Comparison of ENCODE assay signal across 10 cellular contexts in the genomic region with DNA sequence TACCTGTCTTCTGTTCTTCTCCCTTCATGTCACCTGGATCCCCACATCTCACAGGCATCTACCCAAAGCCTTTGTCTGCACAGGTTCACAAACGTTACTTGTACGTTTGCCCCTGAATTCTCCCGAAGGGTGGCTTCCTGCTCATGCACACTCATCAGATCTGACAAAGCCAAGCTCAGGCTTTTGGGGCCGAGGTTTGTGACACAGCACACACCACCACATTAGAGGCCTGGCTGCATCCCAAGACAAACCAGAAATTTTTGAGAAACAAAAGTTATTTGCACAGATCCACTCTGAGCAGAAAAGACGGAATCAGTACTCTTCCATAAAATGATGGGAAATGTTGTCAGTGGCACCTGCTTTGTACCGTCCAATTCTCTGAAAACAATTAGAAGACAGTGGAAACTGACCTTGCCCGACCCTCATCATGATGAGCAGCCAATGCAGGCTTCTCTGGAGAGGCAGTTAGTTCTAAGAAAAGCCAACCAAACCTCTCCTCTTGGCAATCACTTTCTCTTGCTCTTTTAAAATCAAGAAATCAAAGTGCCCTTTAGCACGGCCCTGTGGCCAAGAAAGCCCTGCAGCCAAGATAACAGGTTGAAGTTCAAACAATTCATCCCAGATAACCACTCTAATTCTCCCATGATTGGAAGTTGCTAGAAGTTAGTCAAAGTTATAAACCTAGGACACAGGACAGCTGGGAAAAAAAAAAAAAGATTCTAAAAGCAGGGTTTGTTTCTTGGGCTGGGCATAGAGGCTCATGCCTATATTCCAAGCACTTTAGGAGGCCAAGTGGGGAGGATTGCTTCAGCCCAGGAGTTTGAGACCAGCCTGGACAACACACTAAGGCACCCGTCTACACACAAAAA. TPM values are rescaled to one million over a fixed set of nuclear protein-coding genes. Genes with fewer than 3 reads are reported as not detected.
DNase-seq lines count a peak whose midpoint lies in the region; ATAC-seq, FAIRE-seq and TF ChIP-seq lines count a peak whose summit lies in the region.
"Had no signal": no experiment of that assay in that cellular context is flagged by ENCODE, and none has a peak within 500 bp of the region (broad histone marks: within the 10 kb centered on the region; RNA-seq: fewer than 3 reads in every experiment).

No MANE protein-coding gene starts in this region.

- H3K36me3 ChIP-seq in BLaER1 treated with 17β-estradiol and CSF1 and Interleukin-3, amounts not matched to agents 10 nM and 100 nM: peaks cover 0 to 14% (median 0%) of the 10 kb centered on the region in 11 experiments; a peak in 5 of 22 replicates
- H3K36me3 ChIP-seq in endothelial cell of umbilical vein (ENCODE audit: control insufficient read depth in 2 of 2, extremely low read depth in 1 of 2, insufficient read depth in 2 of 2, low read length in 2 of 2): peaks cover 0 to 8% of the 10 kb centered on the region in 2 experiments
- H3K36me3 ChIP-seq in parathyroid adenoma (ENCODE audit: control insufficient read depth, insufficient read depth, low read length): no peaks in the 10 kb centered on the region

- no peak for ATAC-seq in WTC11
- ATAC-seq in HG02678 (IDR thresholded peaks at IDR 0.05; ENCODE audit: unreplicated experiment): no peak

- peak overlapping the region; percentile 21 to 86 (median 71); a peak in 20 of 22 replicates for H3K4me2 ChIP-seq in BLaER1 treated with 17β-estradiol and CSF1 and Interleukin-3, amounts not matched to agents 10 nM and 100 nM
- H3K4me2 ChIP-seq in endothelial cell of umbilical vein (ENCODE audit: insufficient read depth, low read length) (no peak overlapping the region), parathyroid adenoma (ENCODE audit: low read length) (no peak overlapping the region)

- no peak for TF ChIP-seq POLR2A in endothelial cell of umbilical vein (IDR thresholded peaks at IDR 0.05; ENCODE audit: low read depth, low read length)

- H3K4me3 Mint-ChIP-seq in WTC11: no peak overlapping the region

- H2AFZ ChIP-seq in endothelial cell of umbilical vein (ENCODE audit: low read depth, low read length) (no peak overlapping the region), parathyroid adenoma (no peak overlapping the region)

- H3K79me2 ChIP-seq in endothelial cell of umbilical vein (ENCODE audit: control insufficient read depth, insufficient read depth, low read length) (peaks cover 2% of the 10 kb centered on the region), parathyroid adenoma (peaks cover 17% of the 10 kb centered on the region)

- peaks cover 31 to 51% (median 36%) of the 10 kb centered on the region in 10 experiments for H3K4me1 ChIP-seq in BLaER1 treated with 17β-estradiol and CSF1 and Interleukin-3, amounts not matched to agents 10 nM and 100 nM
- H3K4me1 ChIP-seq in endothelial cell of umbilical vein (ENCODE audit: control insufficient read depth, extremely low read depth, insufficient read depth, low read length) (peaks cover 35% of the 10 kb centered on the region), parathyroid adenoma (peaks cover 19% of the 10 kb centered on the region)

- no peak overlapping the region; a peak in 1 of 22 replicates for H3K27ac ChIP-seq in BLaER1 treated with 17β-estradiol and CSF1 and Interleukin-3, amounts not matched to agents 10 nM and 100 nM
- H3K27ac ChIP-seq in endothelial cell of umbilical vein (ENCODE audit: insufficient read depth, low read depth, low read length) (peak overlapping the region; percentile 50), parathyroid adenoma (peak overlapping the region; percentile 15), caudate nucleus (ENCODE audit: low read depth, low read length) (no peak overlapping the region)

- no peaks in the 10 kb centered on the region for H3K9me3 Mint-ChIP-seq in WTC11

- peaks cover 9% of the 10 kb centered on the region for H3K36me3 Mint-ChIP-seq in WTC11

- no TSS peak for BruUV-seq in endothelial cell of umbilical vein (replicated peaks; lab: Mats Ljungman, UMichigan)

- H3K27me3 ChIP-seq in BLaER1 treated with 17β-estradiol and CSF1 and Interleukin-3, amounts not matched to agents 10 nM and 100 nM: no peaks in the 10 kb centered on the region
- H3K27me3 ChIP-seq in endothelial cell of umbilical vein (ENCODE audit: control insufficient read depth in 2 of 2, insufficient read depth in 2 of 2, low read length in 2 of 2): no peaks in the 10 kb centered on the region
- H3K27me3 ChIP-seq in parathyroid adenoma (ENCODE audit: control insufficient read depth, insufficient read depth, low read length): no peaks in the 10 kb centered on the region

- H3K27me3 Mint-ChIP-seq in WTC11 (ENCODE audit: low read depth): no peaks in the 10 kb centered on the region

- intact Hi-C loops in endothelial cell of umbilical vein (cut with micrococcal nuclease): loop anchor here (1.0 kb wide), 1 partner anchor 11 kb away; no protein-coding TSS in a partner anchor

- DNase-seq in WTC11 (ENCODE audit: low spot score) (no peak), endothelial cell of umbilical vein (ENCODE audit: low read depth, low spot score) (peak; percentile 45), ureter (ENCODE audit: low spot score) (no peak), caudate nucleus (lab: John Stamatoyannopoulos, UW) (no peak), GM19240 (ENCODE audit: insufficient read length, low spot score) (no peak)
- DNase-seq: NCI-H1930 had no signal

- peaks cover 35% of the 10 kb centered on the region for H3K4me1 Mint-ChIP-seq in WTC11

- H3K9me1 ChIP-seq in endothelial cell of umbilical vein (replicated peaks; ENCODE audit: control insufficient read depth, extremely low read depth, insufficient read depth, low read length): no peaks in the 10 kb centered on the region

- no peak overlapping the region for H3K4me3 ChIP-seq in BLaER1 treated with 17β-estradiol and CSF1 and Interleukin-3, amounts not matched to agents 10 nM and 100 nM
- H3K4me3 ChIP-seq in endothelial cell of umbilical vein (replicated peaks in 1 of 3; ENCODE audit: insufficient read depth in 1 of 3, low read depth in 1 of 3, low read length in 3 of 3) (no peak overlapping the region), parathyroid adenoma (ENCODE audit: low read depth, low read length) (no peak overlapping the region)

- peaks cover 0 to 8% (median 0%) of the 10 kb centered on the region in 11 experiments; a peak in 2 of 22 replicates for H4K20me1 ChIP-seq in BLaER1 treated with 17β-estradiol and CSF1 and Interleukin-3, amounts not matched to agents 10 nM and 100 nM
- no peaks in the 10 kb centered on the region for H4K20me1 ChIP-seq in endothelial cell of umbilical vein (replicated peaks; ENCODE audit: control insufficient read depth, extremely low read depth, insufficient read depth, low read length)

- POLR2A ChIA-PET in WTC11 (lab: Charles Lee): no interaction called here
- POLR2A ChIA-PET in endothelial cell of umbilical vein (lab: Charles Lee): no interaction called here

- dilution Hi-C loops in endothelial cell of umbilical vein (cut with MboI; ENCODE audit: extremely low pct_ligation_motif_present, low sequenced_read_pairs): no loop called here

- H3K9ac ChIP-seq in BLaER1 treated with 17β-estradiol and CSF1 and Interleukin-3, amounts not matched to agents 10 nM and 100 nM: no peak overlapping the region
- H3K9ac ChIP-seq in endothelial cell of umbilical vein (replicated peaks; ENCODE audit: extremely low read depth, insufficient read depth, low read length): no peak overlapping the region
- H3K9ac ChIP-seq in parathyroid adenoma: no peak overlapping the region

- TF ChIP-seq CTCF in WTC11 (IDR thresholded peaks at IDR 0.05): no peak
- no peak for TF ChIP-seq CTCF in endothelial cell of umbilical vein (IDR thresholded peaks at IDR 0.05; ENCODE audit: extremely low read depth in 1 of 2, insufficient read depth in 1 of 2, low read depth in 1 of 2, low read length in 2 of 2)
- TF ChIP-seq CTCF in parathyroid adenoma (IDR thresholded peaks at IDR 0.05): no peak

- CTCF ChIA-PET in WTC11 (lab: Charles Lee) (no interaction called here), endothelial cell of umbilical vein (lab: Charles Lee) (interaction anchor here (0.6 to 2.5 kb wide), 5 partner anchors 10 to 87 kb away, joined by 3 to 13 read pairs (median 4); no protein-coding TSS in a partner anchor)

- peak; percentile 63 for FAIRE-seq in endothelial cell of umbilical vein (lab: Jason Lieb, UNC)
- FAIRE-seq: G401.6 had no signal

- H3K9me3 ChIP-seq in BLaER1 treated with 17β-estradiol and CSF1 and Interleukin-3, amounts not matched to agents 10 nM and 100 nM (replicated peaks in 1 of 11): peaks cover 0 to 14% (median 4%) of the 10 kb centered on the region in 11 experiments; a peak in 4 of 22 replicates
- H3K9me3 ChIP-seq in endothelial cell of umbilical vein (replicated peaks; ENCODE audit: control insufficient read depth, insufficient read depth, low read length) (no peaks in the 10 kb centered on the region), parathyroid adenoma (ENCODE audit: control insufficient read depth, low read length) (no peaks in the 10 kb centered on the region)

- H3K27ac Mint-ChIP-seq in WTC11: peak overlapping the region; percentile 7; the same call in 1 of the 2 replicates

TF ChIP-seq in endothelial cell of umbilical vein, 7 proteins besides CTCF, POLR2A, EP300 and RAD21:
- TF ChIP-seq, protein P1, sequence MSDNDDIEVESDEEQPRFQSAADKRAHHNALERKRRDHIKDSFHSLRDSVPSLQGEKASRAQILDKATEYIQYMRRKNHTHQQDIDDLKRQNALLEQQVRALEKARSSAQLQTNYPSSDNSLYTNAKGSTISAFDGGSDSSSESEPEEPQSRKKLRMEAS (IDR thresholded peaks at IDR 0.05; ENCODE audit: insufficient read depth, insufficient read length): no peak
- TF ChIP-seq POLR2AphosphoS5 (IDR thresholded peaks at IDR 0.05; ENCODE audit: insufficient read depth, low read depth, low read length) (no peak), MYC (IDR thresholded peaks at IDR 0.05; ENCODE audit: low read depth, low read length) (no peak), JUN (IDR thresholded peaks at IDR 0.05; ENCODE audit: borderline replicate concordance, insufficient read depth, insufficient read length, low read depth) (no peak), FOS (IDR thresholded peaks at IDR 0.05; ENCODE audit: borderline replicate concordance, insufficient read depth, low read length) (no peak), EZH2 (IDR thresholded peaks at IDR 0.05; ENCODE audit: borderline replicate concordance, low read depth, low read length, severe bottlenecking) (no peak), GATA2 (IDR thresholded peaks at IDR 0.05; ENCODE audit: insufficient read depth, insufficient read length, low read depth, low read length) (no peak)

RNA-seq across cellular contexts. Expression of a gene that starts 13.6 kb away (rescaled TPM):
- total RNA-seq in WTC11 (2021) (27.1 to 28.7 TPM (median 28.0 TPM) in 3 replicates), endothelial cell of umbilical vein (70.7 and 85.1 TPM in 2 replicates), ureter (209 TPM)
- polyA plus RNA-seq in endothelial cell of umbilical vein: 11.5 and 22.6 TPM in 2 replicates
- polyA plus RNA-seq in endothelial cell of umbilical vein (2011; cell fraction: cytosol; rRNA removed): 17.7 and 19.2 TPM in 2 replicates
- 87.3 and 95.1 TPM in 2 replicates for polyA plus RNA-seq in endothelial cell of umbilical vein (2011; cell fraction: nucleus; rRNA removed)
- 62.1 and 77.9 TPM in 2 replicates for polyA plus RNA-seq in endothelial cell of umbilical vein (2012)
- polyA minus RNA-seq in endothelial cell of umbilical vein: 63.0 and 95.0 TPM in 2 replicates
- 9.1 TPM for polyA minus RNA-seq in endothelial cell of umbilical vein (2011; cell fraction: cytosol; rRNA and poly(A)+ RNA removed)
- polyA minus RNA-seq in endothelial cell of umbilical vein (2011; cell fraction: nucleus; rRNA and poly(A)+ RNA removed): 106 and 130 TPM in 2 replicates

Comparison
In these comparisons a context has a peak if more than half of its experiments do, and no peak if none do; other contexts are left out.
1. H3K27ac ChIP-seq: peak in endothelial cell of umbilical vein (single experiment) and parathyroid adenoma (single experiment); none in BLaER1 treated with 17β-estradiol and CSF1 and Interleukin-3, amounts not matched to agents 10 nM and 100 nM (0 of 11) and caudate nucleus (single experiment).
2. H3K4me2 ChIP-seq: peak in BLaER1 treated with 17β-estradiol and CSF1 and Interleukin-3, amounts not matched to agents 10 nM and 100 nM (11 of 11); none in endothelial cell of umbilical vein (single experiment) and parathyroid adenoma (single experiment).